2 cellular contexts compared by ENCODE assay signal in the genomic region with DNA sequence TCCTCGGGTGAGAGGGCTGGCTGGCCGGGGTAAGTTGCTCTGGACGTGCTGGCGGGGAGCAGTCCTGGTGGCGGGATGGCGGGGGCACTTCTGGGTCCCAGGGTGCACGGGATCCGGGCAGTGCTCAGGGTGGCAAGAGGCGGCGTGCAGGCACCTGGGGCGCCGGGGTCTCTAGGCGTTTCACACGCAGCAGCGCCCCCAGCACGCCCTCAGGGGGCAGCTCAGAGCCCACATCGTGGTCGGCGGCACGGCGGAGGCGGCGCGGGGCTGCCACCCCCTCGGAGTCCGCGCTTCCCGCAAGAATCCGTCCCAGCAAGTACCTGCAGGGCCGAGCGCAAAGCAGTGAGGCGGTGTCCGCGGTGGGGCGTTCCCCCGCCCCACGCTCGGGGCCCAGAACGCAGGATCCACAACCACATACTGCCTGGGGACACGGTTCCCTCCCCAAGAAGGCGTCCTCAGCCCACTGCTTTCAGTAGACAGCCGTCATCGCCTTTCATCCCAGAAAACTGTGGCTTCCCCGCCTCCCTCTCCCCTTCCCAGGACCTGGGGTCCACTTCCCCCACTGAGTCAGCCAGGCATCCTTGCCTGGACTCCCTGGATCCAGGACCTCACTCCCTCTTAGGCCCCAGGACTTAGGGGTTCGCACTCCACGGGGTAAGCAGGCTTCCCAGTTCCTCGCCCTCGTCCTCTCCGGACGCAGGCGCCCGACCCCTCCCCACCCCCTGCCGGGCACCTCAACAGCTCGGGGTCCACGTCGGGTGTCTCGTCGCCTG.
TF ChIP-seq lines count a peak whose summit lies in the region.

No MANE protein-coding gene starts in this region.

TF ChIP-seq in SK-N-SH, 30 proteins besides CTCF, POLR2A, EP300 and RAD21:
- TF ChIP-seq SMC3 (IDR thresholded peaks at IDR 0.05; ENCODE audit: low read depth, low read length) (no peak), SIN3A (IDR thresholded peaks at IDR 0.05; ENCODE audit: borderline replicate concordance, low read depth, low read length) (no peak), POLR2AphosphoS5 (IDR thresholded peaks at IDR 0.05; ENCODE audit: low read depth, low read length) (no peak), GABPA (IDR thresholded peaks at IDR 0.05; ENCODE audit: low read depth) (no peak), MEF2A (IDR thresholded peaks at IDR 0.05; ENCODE audit: borderline replicate concordance, low read depth) (no peak), MXI1 (IDR thresholded peaks at IDR 0.05; ENCODE audit: low read depth, low read length) (no peak), CHD2 (IDR thresholded peaks at IDR 0.05; ENCODE audit: low read length, partially characterized antibody) (no peak), NRF1 (IDR thresholded peaks at IDR 0.05; ENCODE audit: low read depth, low read length) (no peak), FOXJ3 (CRISPR knock-in tag; IDR thresholded peaks at IDR 0.05) (no peak), JUND (IDR thresholded peaks at IDR 0.05) (no peak), GATA2 (CRISPR knock-in tag; IDR thresholded peaks at IDR 0.05) (no peak), FOSL2 (IDR thresholded peaks at IDR 0.05; ENCODE audit: borderline replicate concordance, low read depth) (no peak), TCF12 (IDR thresholded peaks at IDR 0.05) (no peak), YY1 (IDR thresholded peaks at IDR 0.05; ENCODE audit: low read depth) (no peak), TEAD4 (IDR thresholded peaks at IDR 0.05; ENCODE audit: borderline replicate concordance, insufficient read depth) (no peak)
- TF ChIP-seq, protein P1, sequence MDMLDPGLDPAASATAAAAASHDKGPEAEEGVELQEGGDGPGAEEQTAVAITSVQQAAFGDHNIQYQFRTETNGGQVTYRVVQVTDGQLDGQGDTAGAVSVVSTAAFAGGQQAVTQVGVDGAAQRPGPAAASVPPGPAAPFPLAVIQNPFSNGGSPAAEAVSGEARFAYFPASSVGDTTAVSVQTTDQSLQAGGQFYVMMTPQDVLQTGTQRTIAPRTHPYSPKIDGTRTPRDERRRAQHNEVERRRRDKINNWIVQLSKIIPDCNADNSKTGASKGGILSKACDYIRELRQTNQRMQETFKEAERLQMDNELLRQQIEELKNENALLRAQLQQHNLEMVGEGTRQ (IDR thresholded peaks at IDR 0.05; ENCODE audit: borderline replicate concordance, low read depth, low read length) = no peak
- TF ChIP-seq, protein P2, sequence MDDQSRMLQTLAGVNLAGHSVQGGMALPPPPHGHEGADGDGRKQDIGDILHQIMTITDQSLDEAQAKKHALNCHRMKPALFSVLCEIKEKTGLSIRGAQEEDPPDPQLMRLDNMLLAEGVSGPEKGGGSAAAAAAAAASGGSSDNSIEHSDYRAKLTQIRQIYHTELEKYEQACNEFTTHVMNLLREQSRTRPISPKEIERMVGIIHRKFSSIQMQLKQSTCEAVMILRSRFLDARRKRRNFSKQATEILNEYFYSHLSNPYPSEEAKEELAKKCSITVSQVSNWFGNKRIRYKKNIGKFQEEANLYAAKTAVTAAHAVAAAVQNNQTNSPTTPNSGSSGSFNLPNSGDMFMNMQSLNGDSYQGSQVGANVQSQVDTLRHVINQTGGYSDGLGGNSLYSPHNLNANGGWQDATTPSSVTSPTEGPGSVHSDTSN (IDR thresholded peaks at IDR 0.05) = no peak
- TF ChIP-seq, protein P3, sequence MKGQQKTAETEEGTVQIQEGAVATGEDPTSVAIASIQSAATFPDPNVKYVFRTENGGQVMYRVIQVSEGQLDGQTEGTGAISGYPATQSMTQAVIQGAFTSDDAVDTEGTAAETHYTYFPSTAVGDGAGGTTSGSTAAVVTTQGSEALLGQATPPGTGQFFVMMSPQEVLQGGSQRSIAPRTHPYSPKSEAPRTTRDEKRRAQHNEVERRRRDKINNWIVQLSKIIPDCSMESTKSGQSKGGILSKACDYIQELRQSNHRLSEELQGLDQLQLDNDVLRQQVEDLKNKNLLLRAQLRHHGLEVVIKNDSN (IDR thresholded peaks at IDR 0.05; ENCODE audit: borderline replicate concordance, low read depth) = no peak
- TF ChIP-seq, protein P4, sequence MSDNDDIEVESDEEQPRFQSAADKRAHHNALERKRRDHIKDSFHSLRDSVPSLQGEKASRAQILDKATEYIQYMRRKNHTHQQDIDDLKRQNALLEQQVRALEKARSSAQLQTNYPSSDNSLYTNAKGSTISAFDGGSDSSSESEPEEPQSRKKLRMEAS (IDR thresholded peaks at IDR 0.05; ENCODE audit: low read depth) = no peak
- TF ChIP-seq, protein P5, sequence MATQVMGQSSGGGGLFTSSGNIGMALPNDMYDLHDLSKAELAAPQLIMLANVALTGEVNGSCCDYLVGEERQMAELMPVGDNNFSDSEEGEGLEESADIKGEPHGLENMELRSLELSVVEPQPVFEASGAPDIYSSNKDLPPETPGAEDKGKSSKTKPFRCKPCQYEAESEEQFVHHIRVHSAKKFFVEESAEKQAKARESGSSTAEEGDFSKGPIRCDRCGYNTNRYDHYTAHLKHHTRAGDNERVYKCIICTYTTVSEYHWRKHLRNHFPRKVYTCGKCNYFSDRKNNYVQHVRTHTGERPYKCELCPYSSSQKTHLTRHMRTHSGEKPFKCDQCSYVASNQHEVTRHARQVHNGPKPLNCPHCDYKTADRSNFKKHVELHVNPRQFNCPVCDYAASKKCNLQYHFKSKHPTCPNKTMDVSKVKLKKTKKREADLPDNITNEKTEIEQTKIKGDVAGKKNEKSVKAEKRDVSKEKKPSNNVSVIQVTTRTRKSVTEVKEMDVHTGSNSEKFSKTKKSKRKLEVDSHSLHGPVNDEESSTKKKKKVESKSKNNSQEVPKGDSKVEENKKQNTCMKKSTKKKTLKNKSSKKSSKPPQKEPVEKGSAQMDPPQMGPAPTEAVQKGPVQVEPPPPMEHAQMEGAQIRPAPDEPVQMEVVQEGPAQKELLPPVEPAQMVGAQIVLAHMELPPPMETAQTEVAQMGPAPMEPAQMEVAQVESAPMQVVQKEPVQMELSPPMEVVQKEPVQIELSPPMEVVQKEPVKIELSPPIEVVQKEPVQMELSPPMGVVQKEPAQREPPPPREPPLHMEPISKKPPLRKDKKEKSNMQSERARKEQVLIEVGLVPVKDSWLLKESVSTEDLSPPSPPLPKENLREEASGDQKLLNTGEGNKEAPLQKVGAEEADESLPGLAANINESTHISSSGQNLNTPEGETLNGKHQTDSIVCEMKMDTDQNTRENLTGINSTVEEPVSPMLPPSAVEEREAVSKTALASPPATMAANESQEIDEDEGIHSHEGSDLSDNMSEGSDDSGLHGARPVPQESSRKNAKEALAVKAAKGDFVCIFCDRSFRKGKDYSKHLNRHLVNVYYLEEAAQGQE (IDR thresholded peaks at IDR 0.05; ENCODE audit: low read depth, low read length) = no peak

TF ChIP-seq in SK-N-SH treated with all-trans-retinoic acid at 6 μM for 48 hours, 23 proteins besides CTCF, POLR2A, EP300 and RAD21:
- TF ChIP-seq, protein P6, sequence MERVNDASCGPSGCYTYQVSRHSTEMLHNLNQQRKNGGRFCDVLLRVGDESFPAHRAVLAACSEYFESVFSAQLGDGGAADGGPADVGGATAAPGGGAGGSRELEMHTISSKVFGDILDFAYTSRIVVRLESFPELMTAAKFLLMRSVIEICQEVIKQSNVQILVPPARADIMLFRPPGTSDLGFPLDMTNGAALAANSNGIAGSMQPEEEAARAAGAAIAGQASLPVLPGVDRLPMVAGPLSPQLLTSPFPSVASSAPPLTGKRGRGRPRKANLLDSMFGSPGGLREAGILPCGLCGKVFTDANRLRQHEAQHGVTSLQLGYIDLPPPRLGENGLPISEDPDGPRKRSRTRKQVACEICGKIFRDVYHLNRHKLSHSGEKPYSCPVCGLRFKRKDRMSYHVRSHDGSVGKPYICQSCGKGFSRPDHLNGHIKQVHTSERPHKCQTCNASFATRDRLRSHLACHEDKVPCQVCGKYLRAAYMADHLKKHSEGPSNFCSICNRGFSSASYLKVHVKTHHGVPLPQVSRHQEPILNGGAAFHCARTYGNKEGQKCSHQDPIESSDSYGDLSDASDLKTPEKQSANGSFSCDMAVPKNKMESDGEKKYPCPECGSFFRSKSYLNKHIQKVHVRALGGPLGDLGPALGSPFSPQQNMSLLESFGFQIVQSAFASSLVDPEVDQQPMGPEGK (CRISPR knock-in tag; IDR thresholded peaks at IDR 0.05; ENCODE audit: borderline replicate concordance) = no peak
- no peak for TF ChIP-seq ZFP3 (CRISPR knock-in tag; IDR thresholded peaks at IDR 0.05)
- no peak for TF ChIP-seq CSDC2 (CRISPR knock-in tag; IDR thresholded peaks at IDR 0.05)
- no peak for TF ChIP-seq ZFP30 (CRISPR knock-in tag; IDR thresholded peaks at IDR 0.05)
- TF ChIP-seq, protein P7, sequence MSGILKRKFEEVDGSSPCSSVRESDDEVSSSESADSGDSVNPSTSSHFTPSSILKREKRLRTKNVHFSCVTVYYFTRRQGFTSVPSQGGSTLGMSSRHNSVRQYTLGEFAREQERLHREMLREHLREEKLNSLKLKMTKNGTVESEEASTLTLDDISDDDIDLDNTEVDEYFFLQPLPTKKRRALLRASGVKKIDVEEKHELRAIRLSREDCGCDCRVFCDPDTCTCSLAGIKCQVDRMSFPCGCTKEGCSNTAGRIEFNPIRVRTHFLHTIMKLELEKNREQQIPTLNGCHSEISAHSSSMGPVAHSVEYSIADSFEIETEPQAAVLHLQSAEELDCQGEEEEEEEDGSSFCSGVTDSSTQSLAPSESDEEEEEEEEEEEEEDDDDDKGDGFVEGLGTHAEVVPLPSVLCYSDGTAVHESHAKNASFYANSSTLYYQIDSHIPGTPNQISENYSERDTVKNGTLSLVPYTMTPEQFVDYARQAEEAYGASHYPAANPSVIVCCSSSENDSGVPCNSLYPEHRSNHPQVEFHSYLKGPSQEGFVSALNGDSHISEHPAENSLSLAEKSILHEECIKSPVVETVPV (CRISPR knock-in tag; IDR thresholded peaks at IDR 0.05) = no peak
- no peak for TF ChIP-seq OSR1 (CRISPR knock-in tag; IDR thresholded peaks at IDR 0.05)
- no peak for TF ChIP-seq BACH2 (CRISPR knock-in tag; IDR thresholded peaks at IDR 0.05; ENCODE audit: borderline replicate concordance)
